ENCODE assay signal across 8 cellular contexts in genomic region chr9:130042931-130043653, GRCh38. TPM values are rescaled to one million over a fixed set of nuclear protein-coding genes. Genes with fewer than 3 reads are reported as not detected.
A peak's percentile ranks its signal among the peaks of the same experiment; 100 is the strongest.
DNase-seq lines count a peak whose midpoint lies in the region; ATAC-seq, FAIRE-seq and TF ChIP-seq lines count a peak whose summit lies in the region.

Gene FNBP1, minus strand, starts transcription at chr9:130043189. Its CDS starts 214 bp downstream, at chr9:130042975.

- peak; percentile 66 for DNase-seq in ACHN
- peak; percentile 79 for DNase-seq in HTR-8/SVneo (ENCODE audit: insufficient read length, low spot score)
- DNase-seq in RPMI7951 (ENCODE audit: low read depth), result peak; percentile 70
- peak; percentile 78 for DNase-seq in activated T-helper 9 cell treated with anti-CD3 and anti-CD28 coated beads, Interleukin-2, amount 50 U/mL, for 16 hours (ENCODE audit: low read depth)
- peak; percentile 75 for DNase-seq in fibroblast of pulmonary artery (ENCODE audit: low read depth)
- peak; percentile 80 for DNase-seq in natural killer cell
- DNase-seq in stimulated activated naive CD4-positive, alpha-beta T cell (lab: John Stamatoyannopoulos, UW), result peak; percentile 69 to 85 (median 78)

- TF ChIP-seq POLR2A in GM18526 (IDR thresholded peaks at IDR 0.05; ENCODE audit: extremely low read depth, insufficient read length), result peak; percentile 88

- no peaks in the 10 kb centered on the region for H3K36me3 Mint-ChIP-seq in natural killer cell

- H3K27ac Mint-ChIP-seq in natural killer cell, result peak within 1 kb of the TSS; percentile 97 to 99

- H3K4me1 Mint-ChIP-seq in natural killer cell, result peaks cover 62 to 71% of the 10 kb centered on the region in 2 donors

- in situ Hi-C loops in ACHN (cut with HindIII; ENCODE audit: low pct_ligation_motif_present, low pct_unique_long_range_greater_than_20kb, low sequenced_read_pairs), result no loop called here

- peak within 1 kb of the TSS; percentile 99 for H3K4me3 Mint-ChIP-seq in natural killer cell

- peak within 1 kb of the TSS; percentile 90 for H3K4me3 ChIP-seq in fibroblast of pulmonary artery (replicated peaks; ENCODE audit: low read depth, low read length)

- FAIRE-seq in HTR-8/SVneo (lab: Jason Lieb, UNC), result no peak

- no peaks in the 10 kb centered on the region for H3K9me3 Mint-ChIP-seq in natural killer cell

- peak; percentile 75 to 87 (median 80) for ATAC-seq in natural killer cell

- H3K27me3 Mint-ChIP-seq in natural killer cell (ENCODE audit: low read depth in 2 of 2), result no peaks in the 10 kb centered on the region

- TF ChIP-seq CTCF in fibroblast of pulmonary artery (IDR thresholded peaks at IDR 0.05; ENCODE audit: low read length, missing control alignments), result no peak
- no peak for TF ChIP-seq CTCF in natural killer cell (IDR thresholded peaks at IDR 0.05)

- intact Hi-C loops in natural killer cell (cut with micrococcal nuclease), result loop anchor here (2.0 to 10.0 kb wide), 2 partner anchors 158 to 218 kb away; partner anchors contain the start of gene TOR1A

RNA-seq across cellular contexts. Expression of gene FNBP1, which starts in this region (rescaled TPM):
- total RNA-seq in RPMI7951 (2014; rRNA removed; shearing (Covaris generic)), result 12.7 and 20.1 TPM in 2 replicates
- 100 to 1,000 TPM; 177 to 209 (median 203) TPM for total RNA-seq in natural killer cell

Comparison
In these comparisons a context has a peak if more than half of its experiments do, and no peak if none do; other contexts are left out.
1. Peak in every context shown above with its lines: DNase-seq, ATAC-seq and H3K4me3 ChIP-seq.